Comparison of ENCODE assay signal across 13 cellular contexts in the genomic region with DNA sequence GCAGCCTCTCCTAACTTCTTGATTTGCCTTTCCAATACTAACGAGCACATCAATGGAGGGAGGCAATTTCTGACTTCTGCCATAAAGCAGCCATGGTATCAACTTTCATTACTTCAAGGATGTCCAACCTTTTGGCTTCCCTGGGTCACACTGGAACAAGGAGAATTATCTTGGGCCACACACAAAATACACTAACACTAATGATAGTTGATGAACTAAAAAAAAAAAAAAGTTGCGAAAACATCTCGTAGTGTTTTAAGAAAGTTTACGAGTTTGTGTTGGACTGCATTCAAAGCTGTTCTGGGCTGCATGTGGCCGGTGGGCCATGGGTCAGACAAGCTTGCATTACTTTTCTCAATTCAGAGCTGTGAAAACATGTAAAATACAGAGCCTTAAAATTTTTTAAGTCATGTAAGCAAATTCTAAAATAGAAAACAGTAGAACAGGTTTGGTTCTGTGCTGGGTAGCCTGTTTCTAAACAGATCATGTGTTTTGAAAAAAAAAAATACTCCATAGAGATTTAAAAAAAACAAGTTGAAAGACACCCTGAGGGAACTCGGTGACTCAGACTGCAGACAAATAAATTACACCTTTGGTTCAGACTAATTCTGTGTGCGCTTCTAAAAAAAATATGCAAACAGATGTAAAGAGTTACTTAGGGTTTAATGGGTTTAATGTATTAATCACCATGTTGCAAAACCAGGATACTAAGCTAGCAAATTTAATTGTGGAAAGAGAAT. TPM values are rescaled to one million over a fixed set of nuclear protein-coding genes. Genes with fewer than 3 reads are reported as not detected.
DNase-seq lines count a peak whose midpoint lies in the region; ATAC-seq and TF ChIP-seq lines count a peak whose summit lies in the region.
"Had no signal": no experiment of that assay in that cellular context is flagged by ENCODE, and none has a peak within 500 bp of the region (broad histone marks: within the 10 kb centered on the region; RNA-seq: fewer than 3 reads in every experiment).

No MANE protein-coding gene starts in this region.

- DNase-seq in NCI-H1105 treated with DMSO at 0.1 percent for 48 hours (lab: John Stamatoyannopoulos, UW), result peak; percentile 9
- DNase-seq in NCI-H1105 (lab: John Stamatoyannopoulos, UW), result no peak
- peak; percentile 88 for DNase-seq in PC-3
- peak; percentile 95 for DNase-seq in fibroblast of mammary gland (ENCODE audit: low read depth)
- DNase-seq in thyroid gland, result no peak
- DNase-seq in foreskin melanocyte, result no peak
- no peak for DNase-seq in activated naive CD8-positive, alpha-beta T cell treated with anti-CD3 and anti-CD28 coated beads, Interleukin-2, amount 50 U/mL, for 24 hours
- DNase-seq: 8988T; anterior cingulate cortex; naive thymus-derived CD4-positive, alpha-beta T cell; T-helper 9 cell had no signal

- ATAC-seq in PC-3 (peak; percentile 92), GM19324 (IDR thresholded peaks at IDR 0.05; ENCODE audit: low FRiP score, unreplicated experiment) (no peak)
- ATAC-seq in activated naive CD8-positive, alpha-beta T cell treated with anti-CD3 and anti-CD28 coated beads, Interleukin-2, amount 50 U/mL, for 24 hours, result no peak
- ATAC-seq: naive thymus-derived CD4-positive, alpha-beta T cell had no signal

- H3K79me2 ChIP-seq in PC-3 (ENCODE audit: low read length), result no peaks in the 10 kb centered on the region

- H3K27me3 Mint-ChIP-seq in activated naive CD8-positive, alpha-beta T cell treated with anti-CD3 and anti-CD28 coated beads, Interleukin-2, amount 50 U/mL, for 24 hours, result peaks cover 16% of the 10 kb centered on the region

- H3F3A ChIP-seq in PC-3 (ENCODE audit: low read length, unreplicated experiment), result no peaks in the 10 kb centered on the region

- no peaks in the 10 kb centered on the region for H3K9me3 ChIP-seq in PC-3 (ENCODE audit: low read length)
- no peaks in the 10 kb centered on the region for H3K9me3 ChIP-seq in thyroid gland

- H3K4me3 ChIP-seq in PC-3 (ENCODE audit: low read length), result peak overlapping the region; percentile 16; the same call in 1 of the 2 replicates
- H3K4me3 ChIP-seq in fibroblast of mammary gland (ENCODE audit: control insufficient read depth, low read depth, low read length), result no peak overlapping the region
- no peak overlapping the region for H3K4me3 ChIP-seq in thyroid gland (replicated peaks in 1 of 3)

- no peaks in the 10 kb centered on the region for H3K9me3 Mint-ChIP-seq in activated naive CD8-positive, alpha-beta T cell treated with anti-CD3 and anti-CD28 coated beads, Interleukin-2, amount 50 U/mL, for 24 hours

- POLR2A ChIA-PET in PC-3 (lab: Charles Lee; ENCODE audit: unreplicated experiment), result interaction anchor here (0.6 to 0.7 kb wide), 2 partner anchors 38 to 232 kb away, joined by 7 read pairs; no protein-coding TSS in a partner anchor

- no peak overlapping the region for H3K9ac ChIP-seq in PC-3 (ENCODE audit: low read length)

- H3K4me1 ChIP-seq in PC-3 (ENCODE audit: insufficient read depth, low read length) (peaks cover 22% of the 10 kb centered on the region), thyroid gland (peaks cover 8 to 19% of the 10 kb centered on the region in 2 donors)

- H3K27me3 ChIP-seq in PC-3 (ENCODE audit: low read length), result 0 out of 2 replicates have a peak, but pooled peaks cover 5% of the 10 kb centered on the region
- no peaks in the 10 kb centered on the region for H3K27me3 ChIP-seq in thyroid gland

- TF ChIP-seq CTCF in PC-3 (conservative IDR thresholded peaks at IDR 0.05; ENCODE audit: low read depth, low read length) (no peak), fibroblast of mammary gland (conservative IDR thresholded peaks at IDR 0.05; ENCODE audit: control insufficient read depth, insufficient read depth, low read depth, low read length) (no peak), thyroid gland (IDR thresholded peaks at IDR 0.05) (no peak)

- peak overlapping the region; percentile 58 for H3K4me2 ChIP-seq in PC-3 (ENCODE audit: low read length)

- no peaks in the 10 kb centered on the region for H3K36me3 Mint-ChIP-seq in activated naive CD8-positive, alpha-beta T cell treated with anti-CD3 and anti-CD28 coated beads, Interleukin-2, amount 50 U/mL, for 24 hours (ENCODE audit: low read depth)
- H3K36me3 Mint-ChIP-seq: naive thymus-derived CD4-positive, alpha-beta T cell had no signal

- H3K36me3 ChIP-seq in PC-3 (ENCODE audit: low read depth, low read length) (no peaks in the 10 kb centered on the region), thyroid gland (no peaks in the 10 kb centered on the region)

- H3K9me2 ChIP-seq in PC-3 (replicated peaks; ENCODE audit: low read length), result no peaks in the 10 kb centered on the region

- TF ChIP-seq POLR2A in thyroid gland (IDR thresholded peaks at IDR 0.05), result no peak

- H3K27ac ChIP-seq in PC-3 (ENCODE audit: low read length) (peak overlapping the region; percentile 14; the same call in 1 of the 2 replicates), thyroid gland (peak overlapping the region in 2 of 3 donors; percentile 18 to 51)

- 64 to 67% methylated on average over 7 of the region's 7 CpGs for WGBS in thyroid gland, 2 donors

- BruUV-seq in PC-3 (replicated peaks; lab: Mats Ljungman, UMichigan), result no TSS peak

- no peak overlapping the region for H2AFZ ChIP-seq in PC-3 (ENCODE audit: low read length)

- H3K4me3 Mint-ChIP-seq in activated naive CD8-positive, alpha-beta T cell treated with anti-CD3 and anti-CD28 coated beads, Interleukin-2, amount 50 U/mL, for 24 hours, result no peak overlapping the region
- H3K4me3 Mint-ChIP-seq: naive thymus-derived CD4-positive, alpha-beta T cell had no signal

- H3K27ac Mint-ChIP-seq in activated naive CD8-positive, alpha-beta T cell treated with anti-CD3 and anti-CD28 coated beads, Interleukin-2, amount 50 U/mL, for 24 hours, result no peak overlapping the region
- H3K27ac Mint-ChIP-seq: naive thymus-derived CD4-positive, alpha-beta T cell had no signal

- CTCF ChIA-PET in PC-3 (lab: Charles Lee), result interaction anchor here (0.6 kb wide), 1 partner anchor 44 kb away, joined by 4 read pairs; the partner anchor contains the start of gene SLC22A23

- intact Hi-C loops in PC-3 (cut with micrococcal nuclease), result loop anchor here (1.0 to 2.0 kb wide), 3 partner anchors 18 to 112 kb away; partner anchors contain the start of gene SLC22A23
- intact Hi-C loops in thyroid gland (cut with DNase I), result no loop called here

- H3K4me1 Mint-ChIP-seq in activated naive CD8-positive, alpha-beta T cell treated with anti-CD3 and anti-CD28 coated beads, Interleukin-2, amount 50 U/mL, for 24 hours, result no peaks in the 10 kb centered on the region
- H3K4me1 Mint-ChIP-seq: naive thymus-derived CD4-positive, alpha-beta T cell had no signal

- H4K20me1 ChIP-seq in PC-3 (ENCODE audit: low read length), result no peaks in the 10 kb centered on the region

RNA-seq across cellular contexts. Expression of gene SLC22A23, which starts 43.6 kb away (rescaled TPM):
- 5.7 and 8.2 TPM in 2 replicates for total RNA-seq in PC-3 (2014; rRNA removed)
- total RNA-seq in thyroid gland, result 10 to 100 TPM; 16.6 to 21.8 (median 17.6) TPM
- total RNA-seq: OCI-LY7 had no signal

Comparison
In these comparisons a context has a peak if more than half of its experiments do, and no peak if none do; other contexts are left out.
1. DNase-seq: peak in NCI-H1105 treated with DMSO at 0.1 percent for 48 hours (single experiment), PC-3 (single experiment) and fibroblast of mammary gland (single experiment); none in NCI-H1105 (single experiment), thyroid gland (0 of 2), foreskin melanocyte (single experiment) and activated naive CD8-positive, alpha-beta T cell treated with anti-CD3 and anti-CD28 coated beads, Interleukin-2, amount 50 U/mL, for 24 hours (single experiment).